ENCODE assay signal across 23 cellular contexts in the genomic region with DNA sequence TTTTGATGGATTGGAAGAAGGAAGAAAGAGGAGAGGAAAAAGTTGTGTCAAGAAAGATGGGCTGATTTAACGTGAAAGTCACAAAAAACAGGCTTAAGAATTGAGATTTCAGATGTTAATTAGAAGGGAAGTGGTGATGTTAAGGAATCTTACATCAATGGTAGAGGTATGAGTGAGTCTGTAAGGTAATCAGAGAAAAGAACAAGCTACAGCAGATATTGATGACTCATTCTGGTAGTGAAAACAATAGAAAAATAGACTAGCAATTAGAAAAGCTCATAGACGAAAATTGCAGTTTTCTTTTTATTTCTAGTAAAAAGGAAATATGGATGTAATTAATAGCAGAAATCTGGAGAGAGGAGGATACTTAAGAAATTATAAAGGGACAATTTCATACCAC.
DNase-seq lines count a peak whose midpoint lies in the region; ATAC-seq and TF ChIP-seq lines count a peak whose summit lies in the region.
"Had no signal": no experiment of that assay in that cellular context is flagged by ENCODE, and none has a peak within 500 bp of the region (broad histone marks: within the 10 kb centered on the region; RNA-seq: fewer than 3 reads in every experiment).

No MANE protein-coding gene starts in this region.

- H3K27me3 Mint-ChIP-seq in GM23338 (ENCODE audit: insufficient read depth, low read depth, poor library complexity) = peaks cover 3% of the 10 kb centered on the region
- peaks cover 3% of the 10 kb centered on the region for H3K27me3 Mint-ChIP-seq in endothelial cell (ENCODE audit: unreplicated experiment)

- H3K4me1 Mint-ChIP-seq in GM23338 (peaks cover 15% of the 10 kb centered on the region), endothelial cell (ENCODE audit: unreplicated experiment) (no peaks in the 10 kb centered on the region)

- H3K4me1 ChIP-seq in GM23338 (ENCODE audit: insufficient read depth) (peaks cover 4% of the 10 kb centered on the region; the same call in 1 of the 2 replicates), RWPE2 (ENCODE audit: insufficient read depth, poor library complexity, severe bottlenecking) (peaks cover 42% of the 10 kb centered on the region), foreskin keratinocyte (peaks cover 19% of the 10 kb centered on the region), SK-N-SH (ENCODE audit: control insufficient read depth in 1 of 2, insufficient read depth in 2 of 2, low read depth in 1 of 2, low read length in 1 of 2) (no peaks in the 10 kb centered on the region), suprapubic skin (peaks cover 3% of the 10 kb centered on the region)
- H3K4me1 ChIP-seq: BLaER1 treated with 17β-estradiol and CSF1 and Interleukin-3, amounts not matched to agents 10 nM and 100 nM had no signal

- TF ChIP-seq EP300 in SK-N-SH (IDR thresholded peaks at IDR 0.05; ENCODE audit: borderline replicate concordance in 1 of 2, low read depth in 1 of 2, low read length in 1 of 2) (no peak), suprapubic skin (IDR thresholded peaks at IDR 0.05) (no peak)

- no peak overlapping the region for H3K9ac ChIP-seq in SK-N-SH
- H3K9ac ChIP-seq: BLaER1 treated with 17β-estradiol and CSF1 and Interleukin-3, amounts not matched to agents 10 nM and 100 nM had no signal

- H3K4me2 ChIP-seq in GM23338 (no peak overlapping the region), SK-N-SH (no peak overlapping the region)
- H3K4me2 ChIP-seq: BLaER1 treated with 17β-estradiol and CSF1 and Interleukin-3, amounts not matched to agents 10 nM and 100 nM; PC-9 had no signal

- no peaks in the 10 kb centered on the region for H3K36me3 ChIP-seq in GM23338 (ENCODE audit: insufficient read depth)
- H3K36me3 ChIP-seq in RWPE2 (ENCODE audit: low read depth) = no peaks in the 10 kb centered on the region
- no peaks in the 10 kb centered on the region for H3K36me3 ChIP-seq in SK-N-SH (replicated peaks in 1 of 2; ENCODE audit: control insufficient read depth in 1 of 2, insufficient read depth in 2 of 2, low read length in 1 of 2)
- H3K36me3 ChIP-seq in suprapubic skin = no peaks in the 10 kb centered on the region
- H3K36me3 ChIP-seq: BLaER1 treated with 17β-estradiol and CSF1 and Interleukin-3, amounts not matched to agents 10 nM and 100 nM had no signal

- no peak for DNase-seq in GM23338 (ENCODE audit: low spot score)
- DNase-seq in RWPE2 (ENCODE audit: low spot score) = no peak
- peak; percentile 39 for DNase-seq in dermis blood vessel endothelial cell
- peak; percentile 63 to 79 for DNase-seq in foreskin keratinocyte
- no peak for DNase-seq in endothelial cell (ENCODE audit: low spot score)
- DNase-seq in SK-N-SH = no peak
- DNase-seq in suprapubic skin (ENCODE audit: low spot score in 2 of 2) = no peak
- no peak for DNase-seq in medulla oblongata (ENCODE audit: extremely low spot score)
- DNase-seq: AML-193; CD4-positive, alpha-beta T cell; H9; HFFc6; Karpas-422; NCI-H2029; NCI-H446; NCI-H524 treated with DMSO at 0.1 percent for 48 hours; NCI-H774; NK-92 treated with Interleukin-12 subunit alpha and Interleukin-12 subunit beta, amount 100 ng/mL, for 24 hours; PC-9; SHP77; SW 1271 had no signal

- CTCF ChIA-PET in SK-N-SH (lab: Yijun Ruan, JAX) = interaction anchor here (1.2 kb wide), 1 partner anchor 15 kb away, joined by 3 read pairs; no protein-coding TSS in a partner anchor

- no peak for TF ChIP-seq POLR2A in suprapubic skin (IDR thresholded peaks at IDR 0.05)

- H3K27ac Mint-ChIP-seq in GM23338 (no peak overlapping the region; the same call in 1 of the 2 replicates), endothelial cell (ENCODE audit: unreplicated experiment) (no peak overlapping the region)
- H3K27ac Mint-ChIP-seq: CD4-positive, alpha-beta T cell; H9; HFFc6 had no signal

- WGBS in SK-N-SH (ENCODE audit: low lambda C conversion rate) = 5% methylated on average over 2 of the region's 2 CpGs
- 24% methylated on average over 2 of the region's 2 CpGs for WGBS in suprapubic skin

- no peaks in the 10 kb centered on the region for H3K9me3 ChIP-seq in RWPE2 (ENCODE audit: severe bottlenecking)
- no peaks in the 10 kb centered on the region; the same call in 1 of the 2 replicates for H3K9me3 ChIP-seq in SK-N-SH
- H3K9me3 ChIP-seq in suprapubic skin = no peaks in the 10 kb centered on the region
- H3K9me3 ChIP-seq: BLaER1 treated with 17β-estradiol and CSF1 and Interleukin-3, amounts not matched to agents 10 nM and 100 nM had no signal

- TF ChIP-seq RAD21 in SK-N-SH (IDR thresholded peaks at IDR 0.05; ENCODE audit: low read length) = no peak

- H4K20me1 ChIP-seq in GM23338 (replicated peaks; ENCODE audit: insufficient read depth) (no peaks in the 10 kb centered on the region), SK-N-SH (ENCODE audit: insufficient read depth) (no peaks in the 10 kb centered on the region)
- H4K20me1 ChIP-seq: BLaER1 treated with 17β-estradiol and CSF1 and Interleukin-3, amounts not matched to agents 10 nM and 100 nM had no signal

- no peaks in the 10 kb centered on the region for H3K27me3 ChIP-seq in GM23338 (ENCODE audit: insufficient read depth)
- H3K27me3 ChIP-seq in RWPE2 (ENCODE audit: insufficient read depth, poor library complexity, severe bottlenecking) = no peaks in the 10 kb centered on the region
- no peaks in the 10 kb centered on the region for H3K27me3 ChIP-seq in foreskin keratinocyte
- no peaks in the 10 kb centered on the region for H3K27me3 ChIP-seq in SK-N-SH (ENCODE audit: insufficient read depth)
- no peaks in the 10 kb centered on the region for H3K27me3 ChIP-seq in suprapubic skin
- H3K27me3 ChIP-seq: BLaER1 treated with 17β-estradiol and CSF1 and Interleukin-3, amounts not matched to agents 10 nM and 100 nM had no signal

- no peak overlapping the region for H3K4me3 ChIP-seq in GM23338
- H3K4me3 ChIP-seq in RWPE2 (ENCODE audit: severe bottlenecking) = no peak overlapping the region
- no peak overlapping the region for H3K4me3 ChIP-seq in SK-N-SH (ENCODE audit: low read depth in 2 of 2, low read length in 1 of 2)
- H3K4me3 ChIP-seq in suprapubic skin = no peak overlapping the region
- H3K4me3 ChIP-seq: BLaER1 treated with 17β-estradiol and CSF1 and Interleukin-3, amounts not matched to agents 10 nM and 100 nM; PC-9; SK-N-MC had no signal

- H3K79me2 ChIP-seq in GM23338 (replicated peaks; ENCODE audit: insufficient read depth) (no peaks in the 10 kb centered on the region), SK-N-SH (ENCODE audit: insufficient read depth) (no peaks in the 10 kb centered on the region)

- H3K4me3 Mint-ChIP-seq in GM23338 (no peak overlapping the region), endothelial cell (ENCODE audit: unreplicated experiment) (no peak overlapping the region)
- H3K4me3 Mint-ChIP-seq: CD4-positive, alpha-beta T cell; H9; HFFc6 had no signal

- peaks cover 13% of the 10 kb centered on the region for H3K9me2 ChIP-seq in GM23338 (ENCODE audit: insufficient read depth)
- H3K9me2 ChIP-seq in SK-N-SH = no peaks in the 10 kb centered on the region

- no peak for ATAC-seq in GM23338
- ATAC-seq in RWPE2 (ENCODE audit: low read depth) = peak; percentile 32; the same call in 2 of the 3 replicates
- peak; percentile 60 for ATAC-seq in foreskin keratinocyte

- H3F3A ChIP-seq in GM23338 (replicated peaks; ENCODE audit: low read depth) (no peaks in the 10 kb centered on the region), SK-N-SH (replicated peaks; ENCODE audit: insufficient read depth) (no peaks in the 10 kb centered on the region)

- POLR2A ChIA-PET in SK-N-SH (lab: Yijun Ruan, JAX) = no interaction called here

- TF ChIP-seq CTCF in GM23338 (conservative IDR thresholded peaks at IDR 0.05; ENCODE audit: low read depth in 2 of 2) (no peak), RWPE2 (IDR thresholded peaks at IDR 0.05; ENCODE audit: poor library complexity, severe bottlenecking) (no peak), foreskin keratinocyte (conservative IDR thresholded peaks at IDR 0.05) (no peak), endothelial cell (IDR thresholded peaks at IDR 0.05; ENCODE audit: unreplicated experiment) (no peak), SK-N-SH (IDR thresholded peaks at IDR 0.05) (no peak), suprapubic skin (IDR thresholded peaks at IDR 0.05) (no peak)

- H3K36me3 Mint-ChIP-seq in GM23338 (ENCODE audit: low read depth) (no peaks in the 10 kb centered on the region), endothelial cell (ENCODE audit: low read depth, unreplicated experiment) (no peaks in the 10 kb centered on the region)

- H3K9me3 Mint-ChIP-seq in GM23338 (no peaks in the 10 kb centered on the region; the same call in 2 of the 3 replicates), endothelial cell (ENCODE audit: unreplicated experiment) (peaks cover 4% of the 10 kb centered on the region)

- H3K27ac ChIP-seq in GM23338 (ENCODE audit: low read depth) (no peak overlapping the region), RWPE2 (ENCODE audit: poor library complexity, severe bottlenecking) (peak overlapping the region; percentile 95), foreskin keratinocyte (peak overlapping the region; percentile 72), SK-N-SH (ENCODE audit: low read depth in 2 of 2, low read length in 1 of 2) (no peak overlapping the region), suprapubic skin (no peak overlapping the region)
- H3K27ac ChIP-seq: BLaER1 treated with 17β-estradiol and CSF1 and Interleukin-3, amounts not matched to agents 10 nM and 100 nM; PC-9; SK-N-MC had no signal

- H2AFZ ChIP-seq in GM23338 (0 out of 2 replicates have a peak overlapping the region, but pooled peaks have one; percentile 9), SK-N-SH (ENCODE audit: low read depth) (no peak overlapping the region)
- H2AFZ ChIP-seq: PC-9 had no signal

TF ChIP-seq in GM23338, 12 proteins besides CTCF, POLR2A, EP300 and RAD21 (continues in another document):
- no peak for TF ChIP-seq STAT1 (IDR thresholded peaks at IDR 0.05; ENCODE audit: unreplicated experiment)
- TF ChIP-seq EZH2 (IDR thresholded peaks at IDR 0.05; ENCODE audit: low read depth, unreplicated experiment) = no peak

TF ChIP-seq in SK-N-SH, 30 proteins besides CTCF, POLR2A, EP300 and RAD21 (continues in another document):
- no peak for TF ChIP-seq FOSL2 (IDR thresholded peaks at IDR 0.05; ENCODE audit: borderline replicate concordance, low read depth)
- TF ChIP-seq, protein P1, sequence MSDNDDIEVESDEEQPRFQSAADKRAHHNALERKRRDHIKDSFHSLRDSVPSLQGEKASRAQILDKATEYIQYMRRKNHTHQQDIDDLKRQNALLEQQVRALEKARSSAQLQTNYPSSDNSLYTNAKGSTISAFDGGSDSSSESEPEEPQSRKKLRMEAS (IDR thresholded peaks at IDR 0.05; ENCODE audit: low read depth) = no peak
- no peak for TF ChIP-seq GATA2 (CRISPR knock-in tag; IDR thresholded peaks at IDR 0.05)
- no peak for TF ChIP-seq FOXJ3 (CRISPR knock-in tag; IDR thresholded peaks at IDR 0.05)
- no peak for TF ChIP-seq RFX5 (IDR thresholded peaks at IDR 0.05; ENCODE audit: low read length)
- no peak for TF ChIP-seq NFIC (IDR thresholded peaks at IDR 0.05; ENCODE audit: borderline replicate concordance)

Comparison
In these comparisons a context has a peak if more than half of its experiments do, and no peak if none do; other contexts are left out.
1. DNase-seq: peak in dermis blood vessel endothelial cell (single experiment) and foreskin keratinocyte (2 of 2); none in GM23338 (single experiment), RWPE2 (single experiment), endothelial cell (single experiment), SK-N-SH (single experiment), suprapubic skin (0 of 2) and medulla oblongata (single experiment).
2. H3K27ac ChIP-seq: peak in RWPE2 (single experiment) and foreskin keratinocyte (single experiment); none in GM23338 (single experiment), SK-N-SH (0 of 2) and suprapubic skin (single experiment).